Comparison of ENCODE assay signal across 9 cellular contexts in genomic region chr5:5132896-5133295, GRCh38. TPM values are rescaled to one million over a fixed set of nuclear protein-coding genes. Genes with fewer than 3 reads are reported as not detected.
"Had no signal": no experiment of that assay in that cellular context is flagged by ENCODE, and none has a peak within 500 bp of the region (broad histone marks: within the 10 kb centered on the region; RNA-seq: fewer than 3 reads in every experiment).

No MANE protein-coding gene starts in this region.

- H3K9ac ChIP-seq: GM23248, KMS-11 had no signal

- H3K4me2 ChIP-seq: KMS-11 had no signal

- H2AFZ ChIP-seq: GM23248 had no signal

- H3K4me3 ChIP-seq: GM23248 had no signal

- H3K27ac ChIP-seq: GM23248, HL-60, KMS-11 had no signal

- DNase-seq: GM23248, GOT3, H9, HCEC 1CT, KBM-7 had no signal

- ATAC-seq: HepG2 had no signal

RNA-seq across cellular contexts. Expression of gene ADAMTS16, which starts 7.2 kb away (rescaled TPM):
- polyA plus RNA-seq: IgD-negative memory B cell had no signal
